In the genomic region with DNA sequence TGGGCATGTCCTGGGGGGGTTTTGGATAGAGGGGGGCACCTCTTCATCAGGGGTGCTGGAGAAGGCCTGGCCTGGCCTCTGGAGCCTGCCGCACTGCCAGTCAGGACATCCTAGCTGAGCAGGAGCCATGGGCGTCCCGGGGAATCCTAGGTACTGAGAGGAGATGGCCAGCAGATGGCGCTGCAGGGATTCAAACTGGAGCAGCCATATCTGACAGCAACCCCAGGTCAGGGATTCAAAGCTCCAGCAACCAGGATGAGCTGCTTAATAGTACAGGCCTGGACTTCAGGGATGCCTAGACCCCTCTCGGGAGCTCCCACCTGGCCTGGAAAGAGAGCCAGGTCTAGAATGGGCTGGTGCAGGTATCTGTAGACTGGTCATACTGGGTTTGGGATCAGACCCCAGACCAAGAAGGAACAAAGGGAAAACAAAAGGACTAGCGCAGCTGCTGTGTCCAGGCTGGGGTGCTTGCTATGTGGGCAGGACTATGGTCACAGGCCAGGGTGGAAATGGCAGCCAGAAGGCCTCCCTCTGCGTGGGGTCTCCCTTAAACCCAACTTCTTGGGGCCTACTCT, we compare ENCODE assay signal across 8 cellular contexts.
DNase-seq lines count a peak whose midpoint lies in the region; ATAC-seq and TF ChIP-seq lines count a peak whose summit lies in the region.

No MANE protein-coding gene starts in this region.

- peak; percentile 48 for TF ChIP-seq CTCF in MM.1S (IDR thresholded peaks at IDR 0.05; ENCODE audit: low read length)

- TF ChIP-seq POLR2A in GM18505 (IDR thresholded peaks at IDR 0.05; ENCODE audit: borderline replicate concordance, extremely low read depth, insufficient read depth, insufficient read length): no peak

- intact Hi-C loops in posterior vena cava (cut with DNase I): no loop called here

- H3K4me2 ChIP-seq in MM.1S (ENCODE audit: low read depth, low read length): no peak overlapping the region

- ATAC-seq in GM18505 (IDR thresholded peaks at IDR 0.05; ENCODE audit: unreplicated experiment): no peak

- no peaks in the 10 kb centered on the region for H3K9me2 ChIP-seq in MM.1S (replicated peaks; ENCODE audit: insufficient read depth, low read length)

- no peak overlapping the region for H3K9ac ChIP-seq in MM.1S (ENCODE audit: low read length)

- H3K36me3 ChIP-seq in MM.1S (replicated peaks; ENCODE audit: insufficient read depth, low read length): no peaks in the 10 kb centered on the region

- no peaks in the 10 kb centered on the region for H3K9me3 ChIP-seq in MM.1S (replicated peaks; ENCODE audit: insufficient read depth, low read length)

- H3K27ac ChIP-seq in MM.1S (ENCODE audit: low read length): no peak overlapping the region

- no peaks in the 10 kb centered on the region for H4K20me1 ChIP-seq in MM.1S (ENCODE audit: insufficient read depth, low read length)

- no peak overlapping the region for H2AFZ ChIP-seq in MM.1S (ENCODE audit: low read length)

- no peaks in the 10 kb centered on the region for H3K79me2 ChIP-seq in MM.1S (ENCODE audit: low read length)

- no peak overlapping the region for H3K4me3 ChIP-seq in MM.1S (ENCODE audit: low read length)

- no peaks in the 10 kb centered on the region for H3K4me1 ChIP-seq in MM.1S (ENCODE audit: low read length)

- peak; percentile 63 for DNase-seq in activated CD4-positive, alpha-beta T cell treated with anti-CD3 and anti-CD28 coated beads for 48 hours
- DNase-seq in activated CD4-positive, alpha-beta T cell treated with anti-CD3 and anti-CD28 coated beads, Interleukin-2, amount 50 U/mL, for 1 hour: no peak
- DNase-seq in MM.1S (peak; percentile 34), SK-N-DZ (ENCODE audit: low spot score) (peak; percentile 88), globus pallidus (ENCODE audit: low spot score) (peak; percentile 42), posterior vena cava (ENCODE audit: low spot score) (peak; percentile 85)
- no peak for DNase-seq in activated naive CD4-positive, alpha-beta T cell (lab: John Stamatoyannopoulos, UW)

- H3K27me3 ChIP-seq in MM.1S (replicated peaks; ENCODE audit: insufficient read depth, low read length): no peaks in the 10 kb centered on the region

- H3F3A ChIP-seq in MM.1S (ENCODE audit: insufficient read depth, low read length): no peaks in the 10 kb centered on the region

Comparison
In these comparisons a context has a peak if more than half of its experiments do, and no peak if none do; other contexts are left out.
1. DNase-seq: peak in activated CD4-positive, alpha-beta T cell treated with anti-CD3 and anti-CD28 coated beads for 48 hours (single experiment), MM.1S (single experiment), SK-N-DZ (single experiment), globus pallidus (single experiment) and posterior vena cava (single experiment); none in activated CD4-positive, alpha-beta T cell treated with anti-CD3 and anti-CD28 coated beads, Interleukin-2, amount 50 U/mL, for 1 hour (single experiment) and activated naive CD4-positive, alpha-beta T cell (0 of 4).